ENCODE assay signal across 13 cellular contexts in genomic region chr5:103262422-103262871, GRCh38. TPM values are rescaled to one million over a fixed set of nuclear protein-coding genes. Genes with fewer than 3 reads are reported as not detected.
DNase-seq lines count a peak whose midpoint lies in the region; ATAC-seq and TF ChIP-seq lines count a peak whose summit lies in the region.
"Had no signal": no experiment of that assay in that cellular context is flagged by ENCODE, and none has a peak within 500 bp of the region (broad histone marks: within the 10 kb centered on the region; RNA-seq: fewer than 3 reads in every experiment).

No MANE protein-coding gene starts in this region.

- H4K20me1 ChIP-seq in BLaER1 treated with 17β-estradiol and CSF1 and Interleukin-3, amounts not matched to agents 10 nM and 100 nM: peaks cover 0 to 81% (median 53%) of the 10 kb centered on the region in 11 experiments; a peak in 14 of 22 replicates
- H4K20me1 ChIP-seq in IMR-90 (ENCODE audit: insufficient read depth, low read length): peaks cover 5% of the 10 kb centered on the region; the same call in 1 of the 2 replicates

- WGBS in IMR-90 (ENCODE audit: extremely low coverage in 2 of 2, insufficient read length in 1 of 2), 2 experiments: no CpG with 5 or more reads among the region's 1 CpG

- no peak overlapping the region for H2BK5ac ChIP-seq in IMR-90 (ENCODE audit: low read depth, low read length, poor library complexity, severe bottlenecking)

- intact Hi-C loops in IMR-90 (cut with micrococcal nuclease): loop anchor here (5.0 kb wide), 1 partner anchor 165 kb away; no protein-coding TSS in a partner anchor

- ATAC-seq in IMR-90 (ENCODE audit: low read depth) (no peak), HG02623 (IDR thresholded peaks at IDR 0.05; ENCODE audit: unreplicated experiment) (no peak)
- ATAC-seq: left cardiac atrium; naive thymus-derived CD8-positive, alpha-beta T cell had no signal

- no peak overlapping the region for H4K91ac ChIP-seq in IMR-90 (ENCODE audit: insufficient read depth, low read depth, low read length)

- H2BK15ac ChIP-seq in IMR-90 (ENCODE audit: low read depth, low read length): no peak overlapping the region

- peaks cover 6% of the 10 kb centered on the region for H3K27me3 Mint-ChIP-seq in brain
- H3K27me3 Mint-ChIP-seq in neural crest cell (ENCODE audit: low read depth): no peaks in the 10 kb centered on the region
- H3K27me3 Mint-ChIP-seq in mesothelial cell of epicardium (ENCODE audit: low read depth): no peaks in the 10 kb centered on the region
- H3K27me3 Mint-ChIP-seq: central memory CD8-positive, alpha-beta T cell; naive thymus-derived CD8-positive, alpha-beta T cell had no signal

- POLR2A ChIA-PET in IMR-90 (lab: Charles Lee; ENCODE audit: unreplicated experiment): no interaction called here

- H3K4me3 Mint-ChIP-seq in brain (peak overlapping the region; percentile 13 to 96 (median 71)), neural crest cell (peak overlapping the region; percentile 41), mesothelial cell of epicardium (no peak overlapping the region)
- H3K4me3 Mint-ChIP-seq: central memory CD8-positive, alpha-beta T cell; naive thymus-derived CD8-positive, alpha-beta T cell had no signal

- peaks cover 22% of the 10 kb centered on the region for H3K36me3 Mint-ChIP-seq in brain
- peaks cover 4% of the 10 kb centered on the region for H3K36me3 Mint-ChIP-seq in neural crest cell (ENCODE audit: low read depth)
- H3K36me3 Mint-ChIP-seq in mesothelial cell of epicardium: no peaks in the 10 kb centered on the region
- H3K36me3 Mint-ChIP-seq: naive thymus-derived CD8-positive, alpha-beta T cell had no signal

- DNase-seq in IMR-90 (peak; percentile 32), neural crest cell (ENCODE audit: low read depth, low spot score) (no peak), NCI-H187 (lab: John Stamatoyannopoulos, UW) (no peak), NCI-H748 treated with DMSO at 0.1 percent for 48 hours (lab: John Stamatoyannopoulos, UW) (no peak), mesothelial cell of epicardium (ENCODE audit: low spot score in 2 of 2, unreplicated experiment in 2 of 2) (no peak)
- DNase-seq: activated CD4-positive, alpha-beta T cell treated with anti-CD3 and anti-CD28 coated beads for 1 hour; left cardiac atrium; naive thymus-derived CD8-positive, alpha-beta T cell; NCI-H1105 had no signal

- peaks cover 6 to 32% of the 10 kb centered on the region in 2 experiments for H3K79me1 ChIP-seq in IMR-90 (ENCODE audit: low read depth in 1 of 2, low read length in 2 of 2)

- in situ Hi-C loops in IMR-90 (cut with MboI; ENCODE audit: low sequenced_read_pairs): no loop called here

- no peak overlapping the region for H4K5ac ChIP-seq in IMR-90 (ENCODE audit: low read depth, low read length)

- H4K8ac ChIP-seq in IMR-90 (ENCODE audit: low read depth in 2 of 2, low read length in 2 of 2): no peak overlapping the region

- TF ChIP-seq CTCF in IMR-90 (conservative IDR thresholded peaks at IDR 0.05; ENCODE audit: low read depth, low read length): no peak
- no peak for TF ChIP-seq CTCF in brain (conservative IDR thresholded peaks at IDR 0.05)
- no peak for TF ChIP-seq CTCF in neural crest cell (conservative IDR thresholded peaks at IDR 0.05)
- no peak for TF ChIP-seq CTCF in mesothelial cell of epicardium (IDR thresholded peaks at IDR 0.05; ENCODE audit: unreplicated experiment)

- H3K27ac Mint-ChIP-seq in brain: peak overlapping the region in 1 of 5 experiments; percentile 10
- H3K27ac Mint-ChIP-seq in neural crest cell (ENCODE audit: unreplicated experiment): no peak overlapping the region
- no peak overlapping the region for H3K27ac Mint-ChIP-seq in mesothelial cell of epicardium
- H3K27ac Mint-ChIP-seq: naive thymus-derived CD8-positive, alpha-beta T cell had no signal

- no TSS peak for BruUV-seq in IMR-90 (replicated peaks; lab: Mats Ljungman, UMichigan)

- peaks cover 22 to 38% (median 33%) of the 10 kb centered on the region in 10 experiments for H3K4me1 ChIP-seq in BLaER1 treated with 17β-estradiol and CSF1 and Interleukin-3, amounts not matched to agents 10 nM and 100 nM
- peaks cover 2% of the 10 kb centered on the region for H3K4me1 ChIP-seq in IMR-90 (ENCODE audit: control insufficient read depth, insufficient read depth, low read length)

- H2AK5ac ChIP-seq in IMR-90 (ENCODE audit: low read depth, low read length): no peak overlapping the region

- CTCF ChIA-PET in IMR-90 (lab: Yijun Ruan, JAX): no interaction called here

- H2BK120ac ChIP-seq in IMR-90 (ENCODE audit: low read depth, low read length): no peak overlapping the region

- H3K18ac ChIP-seq in IMR-90 (ENCODE audit: low read depth, low read length): no peak overlapping the region

- peaks cover 84% of the 10 kb centered on the region for H3K4me1 Mint-ChIP-seq in brain
- H3K4me1 Mint-ChIP-seq in neural crest cell: peaks cover 64% of the 10 kb centered on the region
- H3K4me1 Mint-ChIP-seq in mesothelial cell of epicardium: peaks cover 18% of the 10 kb centered on the region

- no peak overlapping the region for H3K14ac ChIP-seq in IMR-90 (replicated peaks; ENCODE audit: low read depth, low read length)

- TF ChIP-seq POLR2A in IMR-90 (IDR thresholded peaks at IDR 0.05; ENCODE audit: low read depth, low read length): no peak

- H2AK9ac ChIP-seq in IMR-90 (replicated peaks; ENCODE audit: low read depth, low read length, poor library complexity): no peak overlapping the region

- H3K9me3 ChIP-seq in BLaER1 treated with 17β-estradiol and CSF1 and Interleukin-3, amounts not matched to agents 10 nM and 100 nM (replicated peaks in 1 of 11): no peaks in the 10 kb centered on the region
- no peaks in the 10 kb centered on the region for H3K9me3 ChIP-seq in IMR-90 (ENCODE audit: control insufficient read depth, insufficient read depth, low read length)

- no peak overlapping the region for H3K27ac ChIP-seq in BLaER1 treated with 17β-estradiol and CSF1 and Interleukin-3, amounts not matched to agents 10 nM and 100 nM
- H3K27ac ChIP-seq in IMR-90 (ENCODE audit: insufficient read depth, low read length): no peak overlapping the region

- H3K56ac ChIP-seq in IMR-90 (ENCODE audit: extremely low read depth, insufficient read depth, low read length): no peak overlapping the region

- H3K9me1 ChIP-seq in IMR-90 (ENCODE audit: insufficient read depth, low read length): no peaks in the 10 kb centered on the region

- no peak overlapping the region for H3K23ac ChIP-seq in IMR-90 (ENCODE audit: low read depth, low read length)

- H3K9me3 Mint-ChIP-seq in brain (no peaks in the 10 kb centered on the region), neural crest cell (no peaks in the 10 kb centered on the region), mesothelial cell of epicardium (no peaks in the 10 kb centered on the region)
- H3K9me3 Mint-ChIP-seq: central memory CD8-positive, alpha-beta T cell; naive thymus-derived CD8-positive, alpha-beta T cell had no signal

- dilution Hi-C loops in IMR-90 (cut with HindIII; ENCODE audit: low sequenced_read_pairs, unreplicated experiment): no loop called here

- no peak for TF ChIP-seq RAD21 in IMR-90 (IDR thresholded peaks at IDR 0.05; ENCODE audit: low read length)

- H3K4me3 ChIP-seq in BLaER1 treated with 17β-estradiol and CSF1 and Interleukin-3, amounts not matched to agents 10 nM and 100 nM: no peak overlapping the region
- no peak overlapping the region for H3K4me3 ChIP-seq in IMR-90 (ENCODE audit: insufficient read depth, low read depth, low read length)

- no peaks in the 10 kb centered on the region for H3K27me3 ChIP-seq in BLaER1 treated with 17β-estradiol and CSF1 and Interleukin-3, amounts not matched to agents 10 nM and 100 nM
- no peaks in the 10 kb centered on the region for H3K27me3 ChIP-seq in IMR-90 (ENCODE audit: control insufficient read depth, insufficient read depth, low read length)

- H3K4me2 ChIP-seq in BLaER1 treated with 17β-estradiol and CSF1 and Interleukin-3, amounts not matched to agents 10 nM and 100 nM: peak overlapping the region; percentile 2 to 89 (median 26)
- H3K4me2 ChIP-seq in IMR-90 (ENCODE audit: low read depth, low read length): no peak overlapping the region

- no peak overlapping the region for H3K4ac ChIP-seq in IMR-90 (ENCODE audit: low read depth, low read length)

- no peak overlapping the region for H3K9ac ChIP-seq in BLaER1 treated with 17β-estradiol and CSF1 and Interleukin-3, amounts not matched to agents 10 nM and 100 nM
- no peak overlapping the region for H3K9ac ChIP-seq in IMR-90 (ENCODE audit: low read depth, low read length)

- H2AFZ ChIP-seq in IMR-90 (replicated peaks; ENCODE audit: low read length, poor library complexity): no peak overlapping the region

- no peak overlapping the region for H2BK20ac ChIP-seq in IMR-90 (ENCODE audit: low read depth, low read length)

- H3K36me3 ChIP-seq in BLaER1 treated with 17β-estradiol and CSF1 and Interleukin-3, amounts not matched to agents 10 nM and 100 nM: peaks cover 0 to 30% (median 16%) of the 10 kb centered on the region in 11 experiments; a peak in 18 of 22 replicates
- no peaks in the 10 kb centered on the region for H3K36me3 ChIP-seq in IMR-90 (ENCODE audit: control insufficient read depth, insufficient read depth, low read length)

TF ChIP-seq in IMR-90, 13 proteins besides CTCF, POLR2A, EP300 and RAD21:
- TF ChIP-seq CHD1 (IDR thresholded peaks at IDR 0.05; ENCODE audit: low read depth, low read length): no peak
- TF ChIP-seq NFE2L2 (IDR thresholded peaks at IDR 0.05; ENCODE audit: low read depth, low read length): peak; percentile 47; the same call in 1 of the 2 replicates

RNA-seq across cellular contexts. Expression of gene MACIR, which starts 3.9 kb away (rescaled TPM):
- total RNA-seq in IMR-90 (2012; rRNA removed): 21.3 and 22.2 TPM in 2 replicates
- polyA plus RNA-seq in IMR-90 (2012; rRNA removed): 10.4 and 11.1 TPM in 2 replicates
- polyA plus RNA-seq in IMR-90 (2012; cell fraction: cytosol; rRNA removed): 4.7 and 7.4 TPM in 2 replicates
- 3.5 and 7.0 TPM in 2 replicates for polyA plus RNA-seq in IMR-90 (2012; cell fraction: nucleus; rRNA removed; ENCODE audit: low replicate concordance)
- polyA plus RNA-seq in brain (ENCODE audit: insufficient read depth, low read depth, low replicate concordance): 8.6 TPM
- total RNA-seq in neural crest cell: 25.7 and 27.2 TPM in 2 replicates
- 7.5 to 8.1 TPM (median 8.1 TPM) in 3 replicates for total RNA-seq in mesothelial cell of epicardium
